ENCODE assay signal across 13 cellular contexts in the genomic region with DNA sequence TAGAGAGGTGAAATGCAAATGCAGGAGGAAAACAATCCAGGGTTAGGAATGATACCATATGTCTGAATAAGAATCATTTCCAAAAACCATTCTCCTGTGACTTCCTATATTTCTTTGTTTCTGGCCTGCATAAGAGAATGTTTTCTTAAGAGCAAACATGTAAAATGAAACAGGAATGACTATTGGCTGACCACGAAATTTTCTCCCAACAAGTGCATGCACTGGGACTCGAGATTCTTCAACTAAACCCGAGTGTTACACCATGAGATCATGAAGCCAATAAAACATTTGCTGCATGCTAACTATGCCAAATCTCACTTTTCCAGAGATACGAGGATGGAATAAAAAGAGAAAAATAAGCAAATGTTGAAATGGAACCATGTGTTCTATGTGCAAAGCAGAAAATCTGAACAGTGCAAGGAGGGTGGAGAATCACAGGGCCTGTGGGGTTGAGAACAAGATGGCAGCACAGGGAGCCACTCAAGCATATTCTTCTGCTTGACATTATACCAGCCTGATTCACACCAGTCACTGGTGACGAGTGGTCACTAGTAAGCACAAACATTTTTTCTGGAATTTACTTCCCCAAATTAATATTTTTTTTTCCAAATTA.
DNase-seq lines count a peak whose midpoint lies in the region; ATAC-seq and TF ChIP-seq lines count a peak whose summit lies in the region.
"Had no signal": no experiment of that assay in that cellular context is flagged by ENCODE, and none has a peak within 500 bp of the region (broad histone marks: within the 10 kb centered on the region; RNA-seq: fewer than 3 reads in every experiment).

No MANE protein-coding gene starts in this region.

- H3K36me3 ChIP-seq in heart right ventricle, result no peaks in the 10 kb centered on the region
- no peaks in the 10 kb centered on the region for H3K36me3 ChIP-seq in skeletal muscle satellite cell (ENCODE audit: insufficient read depth, low read length)
- H3K36me3 ChIP-seq: esophagus squamous epithelium had no signal

- peak in 7 of 8 donors; percentile 16 to 76 (median 56) for ATAC-seq in heart right ventricle
- no peak for ATAC-seq in HG02623 (IDR thresholded peaks at IDR 0.05; ENCODE audit: unreplicated experiment)
- no peak for ATAC-seq in GM21529 (IDR thresholded peaks at IDR 0.05; ENCODE audit: unreplicated experiment)
- ATAC-seq: left lobe of liver had no signal

- DNase-seq in EH (ENCODE audit: low read depth) (peak; percentile 87), astrocyte of the hippocampus (ENCODE audit: low read depth, low spot score) (peak; percentile 4), heart right ventricle (no peak), NCI-H1930 (lab: John Stamatoyannopoulos, UW) (no peak), NAMALWA (ENCODE audit: low spot score) (no peak)
- DNase-seq: amygdala; CD4-positive, alpha-beta memory T cell; esophagus squamous epithelium had no signal

- H3K9ac ChIP-seq in skeletal muscle satellite cell (ENCODE audit: low read depth, low read length), result peak overlapping the region; percentile 47
- H3K9ac ChIP-seq: parathyroid adenoma had no signal

- H3K27ac ChIP-seq in heart right ventricle, result peak overlapping the region in 7 of 10 donors; percentile 8 to 63 (median 39)
- H3K27ac ChIP-seq: parathyroid adenoma had no signal

- peak overlapping the region; percentile 57 for H3K4me2 ChIP-seq in skeletal muscle satellite cell (ENCODE audit: low read length)

- intact Hi-C loops in heart right ventricle (cut with DNase I), result loop anchor here in 1 of 10 donors (10.0 kb wide), 1 partner anchor 108 kb away; no protein-coding TSS in a partner anchor

- H3K9me3 ChIP-seq in heart right ventricle, result no peaks in the 10 kb centered on the region
- H3K9me3 ChIP-seq in skeletal muscle satellite cell (replicated peaks; ENCODE audit: low read length), result no peaks in the 10 kb centered on the region
- H3K9me3 ChIP-seq: esophagus squamous epithelium had no signal

- H3K4me3 ChIP-seq in heart right ventricle (no peak overlapping the region), skeletal muscle satellite cell (ENCODE audit: low read length) (no peak overlapping the region)
- H3K4me3 ChIP-seq: esophagus squamous epithelium had no signal

- 69 to 71% methylated on average over 5 of the region's 5 CpGs for WGBS in heart right ventricle, 2 donors

- peaks cover 0 to 61% (median 15%) of the 10 kb centered on the region in 9 donors for H3K4me1 ChIP-seq in heart right ventricle
- H3K4me1 ChIP-seq in skeletal muscle satellite cell (ENCODE audit: control insufficient read depth, insufficient read depth, low read length), result peaks cover 25% of the 10 kb centered on the region
- H3K4me1 ChIP-seq: parathyroid adenoma had no signal

- peaks cover 0 to 9% (median 0%) of the 10 kb centered on the region in 7 donors for H3K27me3 ChIP-seq in heart right ventricle
- H3K27me3 ChIP-seq in skeletal muscle satellite cell (ENCODE audit: control insufficient read depth, insufficient read depth, low read length), result no peaks in the 10 kb centered on the region

- TF ChIP-seq CTCF in heart right ventricle (IDR thresholded peaks at IDR 0.05), result no peak

Comparison
In these comparisons a context has a peak if more than half of its experiments do, and no peak if none do; other contexts are left out.
1. DNase-seq: peak in EH (single experiment) and astrocyte of the hippocampus (single experiment); none in heart right ventricle (0 of 2), NCI-H1930 (0 of 2) and NAMALWA (single experiment).
2. ATAC-seq: peak in heart right ventricle (7 of 8); none in HG02623 (single experiment) and GM21529 (single experiment).